Comparison of ENCODE assay signal across 8 cellular contexts in the genomic region with DNA sequence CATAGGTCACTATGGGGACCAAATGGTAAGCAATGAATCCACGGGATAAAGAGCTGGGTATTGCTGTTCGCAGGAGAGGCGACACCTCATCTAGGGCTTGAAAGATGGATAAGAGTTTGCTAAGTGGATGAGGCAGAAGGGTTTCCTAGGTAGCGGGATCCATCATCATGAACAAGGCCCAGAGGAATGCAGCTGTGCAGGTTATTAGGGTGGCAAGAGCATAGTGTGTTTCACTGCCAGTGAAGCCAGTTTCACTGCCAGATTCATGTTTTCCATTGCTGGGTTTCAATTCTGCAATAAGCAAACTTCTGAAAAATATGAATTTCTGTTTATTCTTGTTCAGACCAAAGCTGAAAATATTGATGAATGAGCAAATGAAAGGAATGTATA. TPM values are rescaled to one million over a fixed set of nuclear protein-coding genes. Genes with fewer than 3 reads are reported as not detected.
DNase-seq lines count a peak whose midpoint lies in the region; ATAC-seq and TF ChIP-seq lines count a peak whose summit lies in the region.

No MANE protein-coding gene starts in this region.

- no peak overlapping the region for H3K9ac ChIP-seq in H9 (ENCODE audit: extremely low read depth, insufficient read length, low read length)

- in situ Hi-C loops in GM13977 (cut with MboI; ENCODE audit: low pct_unique_long_range_greater_than_20kb, low sequenced_read_pairs, unreplicated experiment) = no loop called here

- H3K79me1 ChIP-seq in H9 (ENCODE audit: insufficient read depth, low read depth, low read length, poor library complexity, severe bottlenecking) = no peaks in the 10 kb centered on the region

- no peaks in the 10 kb centered on the region for H3K23me2 ChIP-seq in H9 (ENCODE audit: insufficient read length, low read depth, low read length, poor library complexity, severe bottlenecking)

- no CpG with 5 or more reads among the region's 4 CpGs for WGBS in H9 (ENCODE audit: extremely low coverage, insufficient read length, low lambda C conversion rate)

- H4K8ac ChIP-seq in H9 (replicated peaks; ENCODE audit: insufficient read length, low read depth, low read length) = no peak overlapping the region

- POLR2A ChIA-PET in activated CD4-positive, alpha-beta memory T cell treated with anti-CD3 and anti-CD28 coated beads, Interleukin-2, amount 10 ng/mL, durations not matched to agents 7 days and 5 days (lab: Charles Lee) = interaction anchor here (0.6 to 5.1 kb wide), 15 partner anchors 10 to 1208 kb away, joined by 3 to 51 read pairs (median 4); a partner anchor contains a TSS

- H4K5ac ChIP-seq in H9 (ENCODE audit: insufficient read length, low read depth, low read length) = no peak overlapping the region

- no peak overlapping the region for H3K56ac ChIP-seq in H9 (ENCODE audit: insufficient read length, low read depth, low read length)

- peak overlapping the region; percentile 88 for H3K27ac Mint-ChIP-seq in activated naive CD4-positive, alpha-beta T cell treated with anti-CD3 and anti-CD28 coated beads, Interleukin-2, amount 10 ng/mL, durations not matched to agents 7 days and 5 days
- no peak overlapping the region for H3K27ac Mint-ChIP-seq in activated CD4-positive, alpha-beta memory T cell treated with anti-CD3 and anti-CD28 coated beads, Interleukin-2, amount 10 ng/mL, durations not matched to agents 7 days and 5 days
- H3K27ac Mint-ChIP-seq in stimulated activated memory B cell treated with anti-CD40 and anti-IgM and Interleukin-4, amounts not matched to agents 10 μg/mL and 1 μg/mL and 100 μg/mL, for 72 hours = peak overlapping the region; percentile 95
- 0 out of 7 replicates have a peak overlapping the region, but pooled peaks of 1 of the 3 experiments have one; percentile 73 for H3K27ac Mint-ChIP-seq in H9

- no peak overlapping the region for H2BK5ac ChIP-seq in H9 (ENCODE audit: insufficient read length, low read length)

- H2AFZ ChIP-seq in H9 (ENCODE audit: low read length) = no peak overlapping the region

- TF ChIP-seq CTCF in GM13977 (IDR thresholded peaks at IDR 0.05; ENCODE audit: extremely low read depth, insufficient read depth, missing control alignments) = no peak
- TF ChIP-seq CTCF in H9 (conservative IDR thresholded peaks at IDR 0.05) = no peak

- no peak overlapping the region for H4K91ac ChIP-seq in H9 (ENCODE audit: insufficient read length, low read depth, low read length)

- H3K27me3 ChIP-seq in H9 (ENCODE audit: insufficient read depth, low read length) = no peaks in the 10 kb centered on the region

- no peak overlapping the region for H3K18ac ChIP-seq in H9 (ENCODE audit: insufficient read length, low read depth, low read length)

- no peak overlapping the region for H3T11ph ChIP-seq in H9 (ENCODE audit: low read length)

- H3K4me1 Mint-ChIP-seq in activated naive CD4-positive, alpha-beta T cell treated with anti-CD3 and anti-CD28 coated beads, Interleukin-2, amount 10 ng/mL, durations not matched to agents 7 days and 5 days = peaks cover 29% of the 10 kb centered on the region
- peaks cover 25% of the 10 kb centered on the region for H3K4me1 Mint-ChIP-seq in activated CD4-positive, alpha-beta memory T cell treated with anti-CD3 and anti-CD28 coated beads, Interleukin-2, amount 10 ng/mL, durations not matched to agents 7 days and 5 days
- H3K4me1 Mint-ChIP-seq in stimulated activated memory B cell treated with anti-CD40 and anti-IgM and Interleukin-4, amounts not matched to agents 10 μg/mL and 1 μg/mL and 100 μg/mL, for 72 hours = peaks cover 55% of the 10 kb centered on the region
- peaks cover 18 to 20% of the 10 kb centered on the region in 2 experiments for H3K4me1 Mint-ChIP-seq in H9

- H3K79me2 ChIP-seq in H9 (ENCODE audit: insufficient read depth, low read length) = no peaks in the 10 kb centered on the region

- H3K4me3 Mint-ChIP-seq in activated naive CD4-positive, alpha-beta T cell treated with anti-CD3 and anti-CD28 coated beads, Interleukin-2, amount 10 ng/mL, durations not matched to agents 7 days and 5 days = peak overlapping the region; percentile 69
- peak overlapping the region; percentile 49 for H3K4me3 Mint-ChIP-seq in activated CD4-positive, alpha-beta memory T cell treated with anti-CD3 and anti-CD28 coated beads, Interleukin-2, amount 10 ng/mL, durations not matched to agents 7 days and 5 days
- H3K4me3 Mint-ChIP-seq in stimulated activated memory B cell treated with anti-CD40 and anti-IgM and Interleukin-4, amounts not matched to agents 10 μg/mL and 1 μg/mL and 100 μg/mL, for 72 hours = peak overlapping the region; percentile 77
- no peak overlapping the region for H3K4me3 Mint-ChIP-seq in H9

- H4K20me1 ChIP-seq in H9 (ENCODE audit: control insufficient read depth, insufficient read depth, insufficient read length) = no peaks in the 10 kb centered on the region

- H3K27ac ChIP-seq in H9 (ENCODE audit: insufficient read length, low read depth, low read length) = no peak overlapping the region

- DNase-seq in activated naive CD4-positive, alpha-beta T cell treated with anti-CD3 and anti-CD28 coated beads, Interleukin-2, amount 10 ng/mL, durations not matched to agents 7 days and 5 days = no peak
- no peak for DNase-seq in activated naive CD4-positive, alpha-beta T cell (lab: John Stamatoyannopoulos, UW)
- no peak for DNase-seq in activated CD4-positive, alpha-beta memory T cell treated with anti-CD3 and anti-CD28 coated beads, Interleukin-2, amount 10 ng/mL, durations not matched to agents 7 days and 5 days
- no peak for DNase-seq in GM13977 (ENCODE audit: low spot score)
- DNase-seq in H9 = no peak
- no peak for DNase-seq in dermis blood vessel endothelial cell

- no peaks in the 10 kb centered on the region for H3K9me3 Mint-ChIP-seq in activated naive CD4-positive, alpha-beta T cell treated with anti-CD3 and anti-CD28 coated beads, Interleukin-2, amount 10 ng/mL, durations not matched to agents 7 days and 5 days
- H3K9me3 Mint-ChIP-seq in activated CD4-positive, alpha-beta memory T cell treated with anti-CD3 and anti-CD28 coated beads, Interleukin-2, amount 10 ng/mL, durations not matched to agents 7 days and 5 days = no peaks in the 10 kb centered on the region
- H3K9me3 Mint-ChIP-seq in stimulated activated memory B cell treated with anti-CD40 and anti-IgM and Interleukin-4, amounts not matched to agents 10 μg/mL and 1 μg/mL and 100 μg/mL, for 72 hours = no peaks in the 10 kb centered on the region
- no peaks in the 10 kb centered on the region for H3K9me3 Mint-ChIP-seq in H9

- ATAC-seq in HG03108 (IDR thresholded peaks at IDR 0.05; ENCODE audit: unreplicated experiment) = peak; percentile 38
- ATAC-seq in stimulated activated memory B cell treated with anti-CD40 and anti-IgM and Interleukin-4, amounts not matched to agents 10 μg/mL and 1 μg/mL and 100 μg/mL, for 72 hours = peak; percentile 79

- H3K27me3 Mint-ChIP-seq in activated naive CD4-positive, alpha-beta T cell treated with anti-CD3 and anti-CD28 coated beads, Interleukin-2, amount 10 ng/mL, durations not matched to agents 7 days and 5 days = peaks cover 12% of the 10 kb centered on the region
- peaks cover 15% of the 10 kb centered on the region for H3K27me3 Mint-ChIP-seq in activated CD4-positive, alpha-beta memory T cell treated with anti-CD3 and anti-CD28 coated beads, Interleukin-2, amount 10 ng/mL, durations not matched to agents 7 days and 5 days
- no peaks in the 10 kb centered on the region for H3K27me3 Mint-ChIP-seq in stimulated activated memory B cell treated with anti-CD40 and anti-IgM and Interleukin-4, amounts not matched to agents 10 μg/mL and 1 μg/mL and 100 μg/mL, for 72 hours
- H3K27me3 Mint-ChIP-seq in H9 (ENCODE audit: low read depth) = no peaks in the 10 kb centered on the region; the same call in 1 of the 2 replicates

- H3K36me3 Mint-ChIP-seq in activated naive CD4-positive, alpha-beta T cell treated with anti-CD3 and anti-CD28 coated beads, Interleukin-2, amount 10 ng/mL, durations not matched to agents 7 days and 5 days = no peaks in the 10 kb centered on the region
- no peaks in the 10 kb centered on the region for H3K36me3 Mint-ChIP-seq in activated CD4-positive, alpha-beta memory T cell treated with anti-CD3 and anti-CD28 coated beads, Interleukin-2, amount 10 ng/mL, durations not matched to agents 7 days and 5 days (ENCODE audit: low read depth)
- H3K36me3 Mint-ChIP-seq in stimulated activated memory B cell treated with anti-CD40 and anti-IgM and Interleukin-4, amounts not matched to agents 10 μg/mL and 1 μg/mL and 100 μg/mL, for 72 hours = no peaks in the 10 kb centered on the region
- no peaks in the 10 kb centered on the region; a peak in 1 of 7 replicates for H3K36me3 Mint-ChIP-seq in H9 (ENCODE audit: insufficient read depth in 1 of 3, low read depth in 3 of 3)

- H3K4me1 ChIP-seq in H9 (ENCODE audit: insufficient read depth, low read length) = peaks cover 5% of the 10 kb centered on the region; the same call in 1 of the 2 replicates

- no peak overlapping the region for H2BK15ac ChIP-seq in H9 (ENCODE audit: low read depth, low read length)

- H3K4ac ChIP-seq in H9 (ENCODE audit: low read depth, low read length) = no peak overlapping the region

- no peak overlapping the region for H3K14ac ChIP-seq in H9 (ENCODE audit: insufficient read depth, low read length)

- H2BK120ac ChIP-seq in H9 (ENCODE audit: low read depth, low read length, poor library complexity, severe bottlenecking) = no peak overlapping the region

- no peaks in the 10 kb centered on the region for H3K9me3 ChIP-seq in H9 (ENCODE audit: control insufficient read depth, low read depth, low read length)

- no peak overlapping the region for H3K4me2 ChIP-seq in H9 (ENCODE audit: insufficient read depth, insufficient read length, low read length)

- H2BK12ac ChIP-seq in H9 (ENCODE audit: insufficient read length, low read depth, low read length) = no peak overlapping the region

- CTCF ChIA-PET in activated naive CD4-positive, alpha-beta T cell treated with anti-CD3 and anti-CD28 coated beads, Interleukin-2, amount 10 ng/mL, durations not matched to agents 7 days and 5 days (lab: Charles Lee) = interaction anchor here (1.1 to 3.1 kb wide), 9 partner anchors 10 to 698 kb away, joined by 3 to 23 read pairs (median 4); a partner anchor contains a TSS
- CTCF ChIA-PET in activated CD4-positive, alpha-beta memory T cell treated with anti-CD3 and anti-CD28 coated beads, Interleukin-2, amount 10 ng/mL, durations not matched to agents 7 days and 5 days (lab: Charles Lee) = interaction anchor here (0.7 to 5.9 kb wide), 9 partner anchors 12 to 159 kb away, joined by 3 to 79 read pairs (median 9); a partner anchor contains a TSS

- no peak overlapping the region for H3K23ac ChIP-seq in H9 (ENCODE audit: insufficient read length, low read depth, low read length)

- H2BK20ac ChIP-seq in H9 (ENCODE audit: low read depth, low read length, poor library complexity, severe bottlenecking) = no peak overlapping the region

- no peak overlapping the region for H2AK5ac ChIP-seq in H9 (ENCODE audit: insufficient read length, low read length)

RNA-seq across cellular contexts. Expression of a gene that starts 27.2 kb away (rescaled TPM):
- 10 to 100 TPM; 62.8 to 64.1 TPM for total RNA-seq in activated CD4-positive, alpha-beta memory T cell treated with anti-CD3 and anti-CD28 coated beads, Interleukin-2, amount 10 ng/mL, durations not matched to agents 7 days and 5 days
- 136 and 142 TPM in 2 replicates for total RNA-seq in H9 (2021)
- total RNA-seq in dermis blood vessel endothelial cell = 32.0 and 35.1 TPM in 2 replicates

Comparison
In these comparisons a context has a peak if more than half of its experiments do, and no peak if none do; other contexts are left out.
1. H3K4me3 Mint-ChIP-seq: peak in activated naive CD4-positive, alpha-beta T cell treated with anti-CD3 and anti-CD28 coated beads, Interleukin-2, amount 10 ng/mL, durations not matched to agents 7 days and 5 days (single experiment), activated CD4-positive, alpha-beta memory T cell treated with anti-CD3 and anti-CD28 coated beads, Interleukin-2, amount 10 ng/mL, durations not matched to agents 7 days and 5 days (single experiment) and stimulated activated memory B cell treated with anti-CD40 and anti-IgM and Interleukin-4, amounts not matched to agents 10 μg/mL and 1 μg/mL and 100 μg/mL, for 72 hours (single experiment); none in H9 (0 of 2).